ENCODE assay signal across 8 cellular contexts in the genomic region with DNA sequence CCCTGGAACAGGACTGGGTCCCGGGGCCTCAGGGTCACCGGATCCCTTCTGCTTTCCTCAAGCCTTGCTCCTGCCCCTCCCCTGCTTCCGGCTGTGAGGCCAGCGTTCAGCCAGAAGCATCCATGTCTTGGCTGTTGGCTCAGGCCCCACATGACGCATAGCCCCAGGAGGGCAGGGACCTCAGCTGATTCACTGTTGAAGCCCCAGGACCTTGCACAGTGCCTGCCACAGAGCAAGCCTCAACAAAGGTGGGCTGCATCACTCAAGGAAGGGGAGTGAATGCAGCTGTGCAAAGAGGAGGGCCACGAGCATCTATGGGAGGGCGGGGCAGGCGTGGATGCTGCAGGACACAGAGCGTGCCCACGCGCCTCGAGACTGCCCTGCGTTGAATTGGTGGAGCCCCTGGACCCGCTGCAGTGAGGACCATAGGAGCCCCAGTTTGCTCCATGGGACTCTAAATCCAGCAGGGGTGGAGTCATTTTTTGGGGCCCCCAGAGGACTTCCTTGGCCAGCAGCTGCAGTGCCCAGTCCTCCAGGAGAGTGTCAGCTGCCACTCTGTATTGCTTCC. TPM values are rescaled to one million over a fixed set of nuclear protein-coding genes. Genes with fewer than 3 reads are reported as not detected.
DNase-seq lines count a peak whose midpoint lies in the region; ATAC-seq, FAIRE-seq and TF ChIP-seq lines count a peak whose summit lies in the region.

No MANE protein-coding gene starts in this region.

- 45 to 67% (median 51%) methylated on average over 9 to 14 of the region's 14 CpGs for WGBS in stomach, 5 donors

- H3K4me3 ChIP-seq in adipocyte (ENCODE audit: low read length) (peak overlapping the region; percentile 73), stomach (peak overlapping the region; percentile 22 to 34 (median 28))

- H3K4me1 ChIP-seq in adipocyte (ENCODE audit: control insufficient read depth, insufficient read depth, low read length) (peaks cover 14% of the 10 kb centered on the region), stomach (peaks cover 15 to 28% (median 23%) of the 10 kb centered on the region in 4 donors)

- no peak for TF ChIP-seq EP300 in stomach (IDR thresholded peaks at IDR 0.05)

- DNase-seq in Right ventricle myocardium inferior (ENCODE audit: missing footprints) (no peak), cardiac septum (ENCODE audit: low spot score) (no peak), adipocyte (ENCODE audit: low read depth) (peak; percentile 88), islet precursor cell (peak; percentile 93), stomach (peak; percentile 66), GM19239 (ENCODE audit: insufficient read length, low spot score) (no peak), NCI-H1436 (lab: John Stamatoyannopoulos, UW) (no peak), NCI-H526 treated with DMSO at 0.1 percent for 48 hours (lab: John Stamatoyannopoulos, UW) (no peak)

- peak; percentile 47 for ATAC-seq in Right ventricle myocardium inferior

- no peaks in the 10 kb centered on the region for H3K27me3 ChIP-seq in adipocyte (replicated peaks; ENCODE audit: control insufficient read depth, insufficient read depth, low read length)
- H3K27me3 ChIP-seq in stomach: peaks cover 0 to 20% (median 0%) of the 10 kb centered on the region in 3 donors

- FAIRE-seq in GM19239 (lab: Jason Lieb, UNC): no peak

- H3K9me3 ChIP-seq in adipocyte (ENCODE audit: control insufficient read depth, low read length) (no peaks in the 10 kb centered on the region), stomach (no peaks in the 10 kb centered on the region)

- H3K36me3 ChIP-seq in adipocyte (ENCODE audit: control insufficient read depth, insufficient read depth, low read length, severe bottlenecking): no peaks in the 10 kb centered on the region
- H3K36me3 ChIP-seq in stomach: no peaks in the 10 kb centered on the region

- intact Hi-C loops in Right ventricle myocardium inferior (cut with DNase I) (loop anchor here (1.0 to 10.0 kb wide), 3 partner anchors 28 to 267 kb away; no protein-coding TSS in a partner anchor), cardiac septum (cut with DNase I) (loop anchor here (2.0 kb wide), 1 partner anchor 29 kb away; a partner anchor contains a TSS), stomach (cut with DNase I; ENCODE audit: low total_unique reads) (loop anchor here (2.0 kb wide), 1 partner anchor 59 kb away; no protein-coding TSS in a partner anchor)

- no peak for TF ChIP-seq POLR2A in stomach (IDR thresholded peaks at IDR 0.05)

- peak overlapping the region in 4 of 5 donors; percentile 35 to 79 (median 72) for H3K27ac ChIP-seq in stomach

- TF ChIP-seq CTCF in stomach (IDR thresholded peaks at IDR 0.05): no peak

- H3K9ac ChIP-seq in adipocyte (ENCODE audit: low read length): peak overlapping the region; percentile 78

RNA-seq across cellular contexts. Expression of a gene that starts 28.2 kb away (rescaled TPM):
- total RNA-seq in Right ventricle myocardium inferior (16.4 TPM), cardiac septum (57.8 TPM), stomach (100 to 1,000 TPM in 4 of 5 donors, 10 to 100 TPM in 1; 33.6 to 698 (median 193) TPM)
- 10 to 100 TPM in 2 of 3 donors, 1 to 10 TPM in 1; 6.9 to 37.5 (median 29.5) TPM for polyA plus RNA-seq in stomach

RNA-seq across cellular contexts. Expression of a gene that starts 32.7 kb away (rescaled TPM):
- not detected for total RNA-seq in Right ventricle myocardium inferior
- total RNA-seq in cardiac septum: not detected
- not detected for total RNA-seq in stomach
- under 1 TPM in 1 of 3 donors, not detected in 2; 0.68 TPM for polyA plus RNA-seq in stomach

RNA-seq across cellular contexts. Expression of a gene that starts 58.7 kb away (rescaled TPM):
- total RNA-seq in Right ventricle myocardium inferior (not detected), cardiac septum (0.16 TPM), stomach (not detected)
- polyA plus RNA-seq in stomach: under 1 TPM in 2 of 3 donors, not detected in 1; 0.31 to 0.40 TPM

Comparison
In these comparisons a context has a peak if more than half of its experiments do, and no peak if none do; other contexts are left out.
1. DNase-seq: peak in adipocyte (single experiment), islet precursor cell (single experiment) and stomach (single experiment); none in Right ventricle myocardium inferior (single experiment), cardiac septum (single experiment), GM19239 (single experiment), NCI-H1436 (single experiment) and NCI-H526 treated with DMSO at 0.1 percent for 48 hours (single experiment).